In the genomic region with DNA sequence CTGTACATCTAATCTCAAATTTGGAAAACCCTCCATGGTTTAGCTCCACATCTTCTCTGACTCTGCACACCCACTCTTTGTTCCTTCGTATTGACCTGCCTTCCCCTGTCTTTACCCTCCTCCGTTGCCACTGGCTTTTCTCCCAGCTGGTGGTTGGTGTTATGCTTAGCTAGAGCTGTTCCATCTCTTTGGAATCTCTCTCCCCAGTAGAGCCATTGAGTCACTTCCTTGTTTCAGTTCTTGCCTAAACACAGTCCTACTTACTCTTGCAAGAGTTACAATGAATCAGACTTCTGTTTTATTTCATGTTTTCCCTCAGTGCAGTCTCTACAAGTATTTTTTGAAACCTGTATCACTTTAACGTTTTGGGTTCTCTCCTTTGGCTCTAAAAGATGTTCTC, we compare ENCODE assay signal across 9 cellular contexts.
DNase-seq lines count a peak whose midpoint lies in the region; ATAC-seq and TF ChIP-seq lines count a peak whose summit lies in the region.
"Had no signal": no experiment of that assay in that cellular context is flagged by ENCODE, and none has a peak within 500 bp of the region (broad histone marks: within the 10 kb centered on the region; RNA-seq: fewer than 3 reads in every experiment).

No MANE protein-coding gene starts in this region.

- H3K27ac ChIP-seq in stomach: peak overlapping the region; percentile 24 to 76 (median 71)

- H3K4me1 Mint-ChIP-seq in natural killer cell: peaks cover 0 to 5% of the 10 kb centered on the region in 2 donors
- H3K4me1 Mint-ChIP-seq in stimulated activated naive B cell treated with anti-CD40 and anti-IgM and Interleukin-4, amounts not matched to agents 10 μg/mL and 1 μg/mL and 100 μg/mL, for 72 hours: peaks cover 5 to 14% of the 10 kb centered on the region in 2 donors

- no peaks in the 10 kb centered on the region for H3K27me3 ChIP-seq in stomach
- H3K27me3 ChIP-seq: adrenal gland had no signal

- ATAC-seq in natural killer cell (no peak), GM21825 (IDR thresholded peaks at IDR 0.05; ENCODE audit: unreplicated experiment) (no peak)
- ATAC-seq in stimulated activated naive B cell treated with anti-CD40 and anti-IgM and Interleukin-4, amounts not matched to agents 10 μg/mL and 1 μg/mL and 100 μg/mL, for 72 hours (replicated peaks): no peak

- no peaks in the 10 kb centered on the region for H3K9me3 Mint-ChIP-seq in natural killer cell
- H3K9me3 Mint-ChIP-seq in stimulated activated naive B cell treated with anti-CD40 and anti-IgM and Interleukin-4, amounts not matched to agents 10 μg/mL and 1 μg/mL and 100 μg/mL, for 72 hours: no peaks in the 10 kb centered on the region

- no peak for TF ChIP-seq EP300 in stomach (IDR thresholded peaks at IDR 0.05)

- DNase-seq in HK-2 (ENCODE audit: unreplicated experiment) (peak; percentile 36), amniotic stem cell (lab: John Stamatoyannopoulos, UW) (peak; percentile 88), hepatic stellate cell (ENCODE audit: low spot score) (peak; percentile 70), stomach (no peak), natural killer cell (no peak), GM13976 (ENCODE audit: low spot score) (no peak)
- DNase-seq in stimulated activated naive B cell treated with anti-CD40 and anti-IgM and Interleukin-4, amounts not matched to agents 10 μg/mL and 1 μg/mL and 100 μg/mL, for 72 hours: no peak

- TF ChIP-seq CTCF in stomach (IDR thresholded peaks at IDR 0.05): no peak
- no peak for TF ChIP-seq CTCF in natural killer cell (IDR thresholded peaks at IDR 0.05)
- no peak for TF ChIP-seq CTCF in GM13976 (IDR thresholded peaks at IDR 0.05; ENCODE audit: borderline replicate concordance, control extremely low read depth, extremely low read depth, insufficient read depth, missing control alignments)

- H3K27me3 Mint-ChIP-seq in natural killer cell (ENCODE audit: low read depth in 2 of 2): peaks cover 0 to 4% of the 10 kb centered on the region in 2 donors
- peaks cover 3 to 5% of the 10 kb centered on the region in 2 donors for H3K27me3 Mint-ChIP-seq in stimulated activated naive B cell treated with anti-CD40 and anti-IgM and Interleukin-4, amounts not matched to agents 10 μg/mL and 1 μg/mL and 100 μg/mL, for 72 hours

- H3K36me3 Mint-ChIP-seq in natural killer cell: no peaks in the 10 kb centered on the region
- no peaks in the 10 kb centered on the region for H3K36me3 Mint-ChIP-seq in stimulated activated naive B cell treated with anti-CD40 and anti-IgM and Interleukin-4, amounts not matched to agents 10 μg/mL and 1 μg/mL and 100 μg/mL, for 72 hours

- no peak for TF ChIP-seq POLR2A in stomach (IDR thresholded peaks at IDR 0.05)

- no peak overlapping the region for H3K4me3 Mint-ChIP-seq in natural killer cell
- no peak overlapping the region for H3K4me3 Mint-ChIP-seq in stimulated activated naive B cell treated with anti-CD40 and anti-IgM and Interleukin-4, amounts not matched to agents 10 μg/mL and 1 μg/mL and 100 μg/mL, for 72 hours

- H3K4me3 ChIP-seq in stomach: no peak overlapping the region
- H3K4me3 ChIP-seq: adrenal gland had no signal

- peaks cover 0 to 72% (median 43%) of the 10 kb centered on the region in 4 donors for H3K4me1 ChIP-seq in stomach
- H3K4me1 ChIP-seq: adrenal gland had no signal

- H3K36me3 ChIP-seq in stomach: no peaks in the 10 kb centered on the region
- H3K36me3 ChIP-seq: adrenal gland had no signal

- H3K27ac Mint-ChIP-seq in natural killer cell: no peak overlapping the region
- H3K27ac Mint-ChIP-seq in stimulated activated naive B cell treated with anti-CD40 and anti-IgM and Interleukin-4, amounts not matched to agents 10 μg/mL and 1 μg/mL and 100 μg/mL, for 72 hours: no peak overlapping the region

- no peaks in the 10 kb centered on the region for H3K9me3 ChIP-seq in stomach
- H3K9me3 ChIP-seq: adrenal gland had no signal

- in situ Hi-C loops in GM13976 (cut with MboI; ENCODE audit: low sequenced_read_pairs, unreplicated experiment): no loop called here

- 25 to 43% (median 27%) methylated on average over 3 of the region's 3 CpGs for WGBS in stomach, 5 donors

- intact Hi-C loops in stomach (cut with DNase I; ENCODE audit: low total_unique reads): no loop called here
- intact Hi-C loops in natural killer cell (cut with micrococcal nuclease): no loop called here

Comparison
In these comparisons a context has a peak if more than half of its experiments do, and no peak if none do; other contexts are left out.
1. DNase-seq: peak in HK-2 (single experiment), amniotic stem cell (single experiment) and hepatic stellate cell (single experiment); none in stomach (single experiment), natural killer cell (single experiment), GM13976 (single experiment) and stimulated activated naive B cell treated with anti-CD40 and anti-IgM and Interleukin-4, amounts not matched to agents 10 μg/mL and 1 μg/mL and 100 μg/mL, for 72 hours (single experiment).